1 cellular context compared by ENCODE assay signal in genomic region chr11:1978865-1979473, GRCh38.
TF ChIP-seq lines count a peak whose summit lies in the region.

No MANE protein-coding gene starts in this region.

TF ChIP-seq in GM12878, 131 proteins besides CTCF, POLR2A, EP300 and RAD21:
- TF ChIP-seq CBFB (IDR thresholded peaks at IDR 0.05; ENCODE audit: low read depth) (no peak), CEBPB (IDR thresholded peaks at IDR 0.05; ENCODE audit: borderline replicate concordance in 1 of 2, low read depth in 2 of 2, low read length in 2 of 2) (no peak), CHD4 (IDR thresholded peaks at IDR 0.05) (no peak), IKZF2 (IDR thresholded peaks at IDR 0.05) (no peak), SMC3 (IDR thresholded peaks at IDR 0.05; ENCODE audit: borderline replicate concordance, low read length) (no peak), SREBF2 (IDR thresholded peaks at IDR 0.05; ENCODE audit: low read length) (no peak), ETV6 (conservative IDR thresholded peaks at IDR 0.05 in 1 of 2, IDR thresholded peaks at IDR 0.05 in 1 of 2; ENCODE audit: borderline replicate concordance in 1 of 2, low read depth in 1 of 2) (no peak), E2F8 (IDR thresholded peaks at IDR 0.05; ENCODE audit: low read depth, partially characterized antibody) (no peak), ZNF207 (IDR thresholded peaks at IDR 0.05; ENCODE audit: borderline replicate concordance) (no peak), BHLHE40 (IDR thresholded peaks at IDR 0.05; ENCODE audit: borderline replicate concordance in 1 of 2, low read depth in 2 of 2, low read length in 1 of 2) (no peak), ZNF24 (IDR thresholded peaks at IDR 0.05) (no peak), NR2C2 (IDR thresholded peaks at IDR 0.05; ENCODE audit: borderline replicate concordance, control insufficient read depth, insufficient read length, low read depth) (no peak), RB1 (IDR thresholded peaks at IDR 0.05; ENCODE audit: borderline replicate concordance) (no peak), STAT3 (IDR thresholded peaks at IDR 0.05; ENCODE audit: low read depth, low read length) (no peak)
- TF ChIP-seq, protein P1, sequence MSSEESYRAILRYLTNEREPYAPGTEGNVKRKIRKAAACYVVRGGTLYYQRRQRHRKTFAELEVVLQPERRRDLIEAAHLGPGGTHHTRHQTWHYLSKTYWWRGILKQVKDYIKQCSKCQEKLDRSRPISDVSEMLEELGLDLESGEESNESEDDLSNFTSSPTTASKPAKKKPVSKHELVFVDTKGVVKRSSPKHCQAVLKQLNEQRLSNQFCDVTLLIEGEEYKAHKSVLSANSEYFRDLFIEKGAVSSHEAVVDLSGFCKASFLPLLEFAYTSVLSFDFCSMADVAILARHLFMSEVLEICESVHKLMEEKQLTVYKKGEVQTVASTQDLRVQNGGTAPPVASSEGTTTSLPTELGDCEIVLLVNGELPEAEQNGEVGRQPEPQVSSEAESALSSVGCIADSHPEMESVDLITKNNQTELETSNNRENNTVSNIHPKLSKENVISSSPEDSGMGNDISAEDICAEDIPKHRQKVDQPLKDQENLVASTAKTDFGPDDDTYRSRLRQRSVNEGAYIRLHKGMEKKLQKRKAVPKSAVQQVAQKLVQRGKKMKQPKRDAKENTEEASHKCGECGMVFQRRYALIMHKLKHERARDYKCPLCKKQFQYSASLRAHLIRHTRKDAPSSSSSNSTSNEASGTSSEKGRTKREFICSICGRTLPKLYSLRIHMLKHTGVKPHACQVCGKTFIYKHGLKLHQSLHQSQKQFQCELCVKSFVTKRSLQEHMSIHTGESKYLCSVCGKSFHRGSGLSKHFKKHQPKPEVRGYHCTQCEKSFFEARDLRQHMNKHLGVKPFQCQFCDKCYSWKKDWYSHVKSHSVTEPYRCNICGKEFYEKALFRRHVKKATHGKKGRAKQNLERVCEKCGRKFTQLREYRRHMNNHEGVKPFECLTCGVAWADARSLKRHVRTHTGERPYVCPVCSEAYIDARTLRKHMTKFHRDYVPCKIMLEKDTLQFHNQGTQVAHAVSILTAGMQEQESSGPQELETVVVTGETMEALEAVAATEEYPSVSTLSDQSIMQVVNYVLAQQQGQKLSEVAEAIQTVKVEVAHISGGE (CRISPR knock-in tag; IDR thresholded peaks at IDR 0.05) = no peak
- TF ChIP-seq, protein P2, sequence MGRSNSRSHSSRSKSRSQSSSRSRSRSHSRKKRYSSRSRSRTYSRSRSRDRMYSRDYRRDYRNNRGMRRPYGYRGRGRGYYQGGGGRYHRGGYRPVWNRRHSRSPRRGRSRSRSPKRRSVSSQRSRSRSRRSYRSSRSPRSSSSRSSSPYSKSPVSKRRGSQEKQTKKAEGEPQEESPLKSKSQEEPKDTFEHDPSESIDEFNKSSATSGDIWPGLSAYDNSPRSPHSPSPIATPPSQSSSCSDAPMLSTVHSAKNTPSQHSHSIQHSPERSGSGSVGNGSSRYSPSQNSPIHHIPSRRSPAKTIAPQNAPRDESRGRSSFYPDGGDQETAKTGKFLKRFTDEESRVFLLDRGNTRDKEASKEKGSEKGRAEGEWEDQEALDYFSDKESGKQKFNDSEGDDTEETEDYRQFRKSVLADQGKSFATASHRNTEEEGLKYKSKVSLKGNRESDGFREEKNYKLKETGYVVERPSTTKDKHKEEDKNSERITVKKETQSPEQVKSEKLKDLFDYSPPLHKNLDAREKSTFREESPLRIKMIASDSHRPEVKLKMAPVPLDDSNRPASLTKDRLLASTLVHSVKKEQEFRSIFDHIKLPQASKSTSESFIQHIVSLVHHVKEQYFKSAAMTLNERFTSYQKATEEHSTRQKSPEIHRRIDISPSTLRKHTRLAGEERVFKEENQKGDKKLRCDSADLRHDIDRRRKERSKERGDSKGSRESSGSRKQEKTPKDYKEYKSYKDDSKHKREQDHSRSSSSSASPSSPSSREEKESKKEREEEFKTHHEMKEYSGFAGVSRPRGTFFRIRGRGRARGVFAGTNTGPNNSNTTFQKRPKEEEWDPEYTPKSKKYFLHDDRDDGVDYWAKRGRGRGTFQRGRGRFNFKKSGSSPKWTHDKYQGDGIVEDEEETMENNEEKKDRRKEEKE (IDR thresholded peaks at IDR 0.05) = no peak
